10 cellular contexts compared by ENCODE assay signal in genomic region chr3:42228796-42229195, GRCh38. TPM values are rescaled to one million over a fixed set of nuclear protein-coding genes. Genes with fewer than 3 reads are reported as not detected.
DNase-seq lines count a peak whose midpoint lies in the region; ATAC-seq and TF ChIP-seq lines count a peak whose summit lies in the region.
"Had no signal": no experiment of that assay in that cellular context is flagged by ENCODE, and none has a peak within 500 bp of the region (broad histone marks: within the 10 kb centered on the region; RNA-seq: fewer than 3 reads in every experiment).

No MANE protein-coding gene starts in this region.

- peaks cover 4% of the 10 kb centered on the region for H3K36me3 ChIP-seq in GM06990 (ENCODE audit: control insufficient read depth, insufficient read depth, low read length)

- peak; percentile 10 for DNase-seq in A172 (ENCODE audit: low spot score)
- no peak for DNase-seq in GM06990 (ENCODE audit: extremely low read depth, insufficient read length)
- peak; percentile 26 for DNase-seq in NB4 (ENCODE audit: low read depth)
- peak; percentile 12 to 33 for DNase-seq in cardiac fibroblast (ENCODE audit: low read depth in 2 of 2)
- no peak for DNase-seq in NCI-H774 (lab: John Stamatoyannopoulos, UW)
- DNase-seq in KG1 (lab: John Stamatoyannopoulos, UW): no peak
- DNase-seq in activated naive CD4-positive, alpha-beta T cell (lab: John Stamatoyannopoulos, UW): no peak
- DNase-seq: NCI-H510A had no signal

- no peak for ATAC-seq in HG03571 (IDR thresholded peaks at IDR 0.05; ENCODE audit: unreplicated experiment)

- no peak for TF ChIP-seq POLR2A in NB4 (IDR thresholded peaks at IDR 0.05; ENCODE audit: extremely low read depth, insufficient read length)

- TF ChIP-seq CTCF in GM06990 (IDR thresholded peaks at IDR 0.05; ENCODE audit: insufficient read depth, low read length, poor library complexity, severe bottlenecking) (peak; percentile 61), NB4 (IDR thresholded peaks at IDR 0.05; ENCODE audit: low read depth, low read length) (peak; percentile 10), cardiac fibroblast (IDR thresholded peaks at IDR 0.05; ENCODE audit: low read depth, low read length) (peak; percentile 24)

- H3K4me3 ChIP-seq in GM06990 (replicated peaks; ENCODE audit: low read depth, low read length) (no peak overlapping the region), NB4 (ENCODE audit: low read depth, low read length) (no peak overlapping the region), cardiac fibroblast (replicated peaks in 1 of 2; ENCODE audit: low read depth in 2 of 2, low read length in 2 of 2) (no peak overlapping the region)
- H3K4me3 ChIP-seq: thoracic aorta had no signal

- H3K27me3 ChIP-seq in GM06990 (replicated peaks; ENCODE audit: control insufficient read depth, insufficient read depth, low read length): no peaks in the 10 kb centered on the region

RNA-seq across cellular contexts. Expression of gene CCK, which starts 37.2 kb away (rescaled TPM):
- total RNA-seq in A172 (2014; rRNA removed; shearing (Covaris generic)): not detected in 2 replicates
- total RNA-seq: thoracic aorta had no signal

Comparison
In these comparisons a context has a peak if more than half of its experiments do, and no peak if none do; other contexts are left out.
1. DNase-seq: peak in A172 (single experiment), NB4 (single experiment) and cardiac fibroblast (2 of 2); none in GM06990 (single experiment), NCI-H774 (single experiment), KG1 (single experiment) and activated naive CD4-positive, alpha-beta T cell (0 of 4).
2. CTCF ChIP-seq: peak in every context shown above with its lines; median percentile 61 in GM06990; 24 in cardiac fibroblast; 10 in NB4.